In the genomic region with DNA sequence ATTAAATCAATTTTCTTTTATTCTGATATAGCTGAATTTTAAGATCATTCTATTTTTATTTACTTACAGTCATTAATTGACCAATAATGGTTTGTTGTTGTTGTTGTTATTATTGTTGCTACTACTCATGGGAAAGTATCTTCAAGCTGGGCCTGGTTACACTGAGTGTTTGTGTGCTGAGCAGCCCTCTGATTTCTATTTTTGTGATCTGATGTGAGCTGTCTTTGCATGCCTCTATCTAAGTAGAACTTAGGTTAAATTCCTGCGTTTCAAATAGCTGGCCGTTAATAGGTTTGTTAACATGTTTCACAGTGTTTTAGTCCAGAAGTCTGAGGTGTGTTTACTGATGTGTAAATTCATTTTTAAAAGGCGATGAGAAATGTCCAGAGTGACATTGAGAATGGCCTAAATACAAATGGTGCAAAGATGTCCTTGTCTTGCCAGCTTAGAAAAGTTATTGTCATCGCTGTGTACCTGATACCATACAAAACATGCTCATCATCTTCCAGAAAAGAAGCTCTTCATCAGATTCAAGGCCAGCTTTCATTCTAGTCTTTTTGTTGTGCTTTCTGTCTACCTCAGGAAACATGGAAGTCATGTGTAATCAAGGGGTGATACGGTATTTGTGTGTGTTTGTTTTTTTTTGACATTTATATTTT, we compare ENCODE assay signal across 18 cellular contexts. TPM values are rescaled to one million over a fixed set of nuclear protein-coding genes. Genes with fewer than 3 reads are reported as not detected.
DNase-seq lines count a peak whose midpoint lies in the region; ATAC-seq, FAIRE-seq and TF ChIP-seq lines count a peak whose summit lies in the region.
"Had no signal": no experiment of that assay in that cellular context is flagged by ENCODE, and none has a peak within 500 bp of the region (broad histone marks: within the 10 kb centered on the region; RNA-seq: fewer than 3 reads in every experiment).

No MANE protein-coding gene starts in this region.

- H3K4me3 ChIP-seq in K562 (no peak overlapping the region), right atrium auricular region (peak overlapping the region in 1 of 2 donors; percentile 6), tibial artery (no peak overlapping the region)

- peaks cover 4% of the 10 kb centered on the region for H3K9me1 ChIP-seq in K562 (ENCODE audit: control insufficient read depth, insufficient read depth, low read length)

- H3K4me1 ChIP-seq in K562 (replicated peaks in 1 of 2; ENCODE audit: control insufficient read depth in 2 of 2, insufficient read depth in 2 of 2, low read length in 2 of 2) (peaks cover 0 to 17% of the 10 kb centered on the region in 2 experiments; a peak in 4 of 5 replicates), right atrium auricular region (peaks cover 0 to 48% of the 10 kb centered on the region in 2 donors), tibial artery (peaks cover 0 to 23% (median 13%) of the 10 kb centered on the region in 4 donors)

- no peaks in the 10 kb centered on the region for H3K27me3 ChIP-seq in K562 (ENCODE audit: control insufficient read depth in 2 of 2, insufficient read depth in 2 of 2, low read length in 2 of 2)
- H3K27me3 ChIP-seq in right atrium auricular region, result no peaks in the 10 kb centered on the region
- H3K27me3 ChIP-seq in tibial artery, result no peaks in the 10 kb centered on the region

- H3K9ac ChIP-seq in K562 (ENCODE audit: insufficient read depth in 1 of 2, low read depth in 2 of 2, low read length in 2 of 2), result no peak overlapping the region

- WGBS in K562 (ENCODE audit: insufficient coverage, low coverage, missing lambda C conversion rate), result 71% methylated on average over 5 of the region's 5 CpGs

- no peak for TF ChIP-seq CTCF in K562 (IDR thresholded peaks at IDR 0.05 in 2 of 3, conservative IDR thresholded peaks at IDR 0.05 in 1 of 3; ENCODE audit: insufficient read depth in 2 of 3, low read depth in 1 of 3, low read length in 3 of 3)
- no peak for TF ChIP-seq CTCF in right atrium auricular region (IDR thresholded peaks at IDR 0.05)
- no peak for TF ChIP-seq CTCF in progenitor cell of endocrine pancreas (IDR thresholded peaks at IDR 0.05; ENCODE audit: unreplicated experiment)
- no peak for TF ChIP-seq CTCF in tibial artery (IDR thresholded peaks at IDR 0.05)

- peak; percentile 75 for FAIRE-seq in H54 (lab: Jason Lieb, UNC)
- no peak for FAIRE-seq in K562 (lab: Jason Lieb, UNC)
- FAIRE-seq in HTR-8/SVneo (lab: Jason Lieb, UNC), result no peak
- FAIRE-seq: GM12891, GM19239 had no signal

- TSS peak; percentile 7 for BruUV-seq in K562 (replicated peaks; lab: Mats Ljungman, UMichigan)

- H3K27me3 Mint-ChIP-seq in progenitor cell of endocrine pancreas, result no peaks in the 10 kb centered on the region

- TF ChIP-seq RAD21 in K562 (CRISPR knock-in tag; conservative IDR thresholded peaks at IDR 0.05 in 1 of 2, IDR thresholded peaks at IDR 0.05 in 1 of 2), result no peak

- no peak for DNase-seq in H54 (ENCODE audit: insufficient read length, low spot score)
- no peak for DNase-seq in K562 (ENCODE audit: extremely low read depth in 1 of 4, low spot score in 3 of 4)
- DNase-seq in right atrium auricular region (ENCODE audit: low spot score), result no peak
- no peak for DNase-seq in progenitor cell of endocrine pancreas (ENCODE audit: low spot score, unreplicated experiment)
- DNase-seq in NCI-H2029 (lab: John Stamatoyannopoulos, UW), result no peak
- no peak for DNase-seq in A172 (ENCODE audit: low spot score)
- no peak for DNase-seq in tibial artery
- no peak for DNase-seq in HTR-8/SVneo (ENCODE audit: insufficient read length, low spot score)
- DNase-seq: AML-193, DMS 273 treated with DMSO at 0.1 percent for 48 hours, GOT3, NCI-H1105, NCI-H2107, NCI-H226, NCI-H524, SIG-M5 had no signal

- H2AFZ ChIP-seq in K562 (ENCODE audit: low read depth, low read length), result no peak overlapping the region

- intact Hi-C loops in K562 (cut with micrococcal nuclease), result no loop called here
- intact Hi-C loops in tibial artery (cut with DNase I; ENCODE audit: low total_unique reads), result no loop called here

- in situ Hi-C loops in K562 (cut with MboI), result no loop called here

- H4K20me1 ChIP-seq in K562 (replicated peaks; ENCODE audit: control insufficient read depth, insufficient read depth, low read length), result peaks cover 13% of the 10 kb centered on the region

- TF ChIP-seq POLR2A in H54 (IDR thresholded peaks at IDR 0.05; ENCODE audit: low read depth, low read length) (no peak), K562 (conservative IDR thresholded peaks at IDR 0.05) (no peak)

- H3K79me2 ChIP-seq in K562 (ENCODE audit: control insufficient read depth, insufficient read depth, low read length), result peaks cover 91% of the 10 kb centered on the region

- H3K4me2 ChIP-seq in K562 (ENCODE audit: insufficient read depth, low read length), result no peak overlapping the region

- H3K27ac ChIP-seq in K562 (ENCODE audit: extremely low read depth, low read depth, low read length), result peak overlapping the region; percentile 68; the same call in 1 of the 3 replicates
- H3K27ac ChIP-seq in right atrium auricular region, result peak overlapping the region; percentile 54 to 84
- no peak overlapping the region for H3K27ac ChIP-seq in tibial artery

- H3K4me3 Mint-ChIP-seq in progenitor cell of endocrine pancreas (ENCODE audit: low read depth), result no peak overlapping the region

- peaks cover 4% of the 10 kb centered on the region for H3K4me1 Mint-ChIP-seq in progenitor cell of endocrine pancreas (ENCODE audit: low read depth)

- H3K27ac Mint-ChIP-seq in progenitor cell of endocrine pancreas, result peak overlapping the region; percentile 21

- POLR2A ChIA-PET in K562 (lab: Yijun Ruan, JAX), result interaction anchor here (0.7 to 1.5 kb wide), 4 partner anchors 9 to 226 kb away, joined by 3 to 12 read pairs (median 4); a partner anchor contains a TSS

- H3K9me3 ChIP-seq in K562 (replicated peaks; ENCODE audit: control insufficient read depth, insufficient read depth, low read depth, low read length) (no peaks in the 10 kb centered on the region), right atrium auricular region (no peaks in the 10 kb centered on the region), tibial artery (no peaks in the 10 kb centered on the region)

- H3K9me3 Mint-ChIP-seq in progenitor cell of endocrine pancreas (ENCODE audit: low read depth), result no peaks in the 10 kb centered on the region

- ATAC-seq in K562, result no peak

- no peak for TF ChIP-seq EP300 in K562 (IDR thresholded peaks at IDR 0.05; ENCODE audit: low read length)

- CTCF ChIA-PET in K562 (lab: Yijun Ruan, JAX; ENCODE audit: low intra/inter-chr PET ratio), result no interaction called here

- H3K36me3 ChIP-seq in K562 (ENCODE audit: control insufficient read depth, insufficient read depth, low read length) (peaks cover 70% of the 10 kb centered on the region), right atrium auricular region (peaks cover 2% of the 10 kb centered on the region), tibial artery (peaks cover 6 to 30% (median 14%) of the 10 kb centered on the region in 3 donors)

- H3K36me3 Mint-ChIP-seq in progenitor cell of endocrine pancreas (ENCODE audit: insufficient read depth), result peaks cover 26% of the 10 kb centered on the region

RNA-seq across cellular contexts. Expression of a gene that starts 15.8 kb away (rescaled TPM):
- total RNA-seq in K562 (2011; cell fraction: chromatin; rRNA removed; ENCODE audit: low replicate concordance), result 369 and 397 TPM in 2 replicates
- 237 and 239 TPM in 2 replicates for total RNA-seq in K562 (2011; cell fraction: nucleolus; rRNA removed)
- total RNA-seq in K562 (2011; cell fraction: nucleoplasm; rRNA removed), result 280 and 316 TPM in 2 replicates
- total RNA-seq in K562 (2014; rRNA removed) (114 and 120 TPM in 2 replicates), K562 (2014; rRNA removed; fragmentation: Illumina TruSeq; extraction: Trizol) (112 and 138 TPM in 2 replicates), K562 (2015; rRNA removed; fragmentation: Illumina TruSeq; extraction: Trizol) (95.9 and 97.0 TPM in 2 replicates), K562 (2021) (110 and 118 TPM in 2 replicates), right atrium auricular region (100 to 1,000 TPM; 135 to 140 TPM), progenitor cell of endocrine pancreas (105 and 121 TPM in 2 replicates)
- polyA plus RNA-seq in K562 (2011; rRNA removed) (101 and 110 TPM in 2 replicates), K562 (2014; fragmentation: Illumina TruSeq; extraction: Trizol) (105 and 108 TPM in 2 replicates), K562 (2014; fragmentation: Nextera tagmentation; extraction: Ambion mirVana) (10 to 100 TPM; 27.0 to 27.3 TPM), K562 (2014; rRNA removed) (107 and 128 TPM in 2 replicates)
- 84.8 and 91.1 TPM in 2 replicates for polyA plus RNA-seq in K562 (2011; cell fraction: cytosol; rRNA removed)
- polyA plus RNA-seq in K562 (2011; cell fraction: nucleus; rRNA removed), result 116 and 137 TPM in 2 replicates
- 61.3 and 62.2 TPM in 2 replicates for polyA plus RNA-seq in K562 (2012)
- polyA minus RNA-seq in K562 (2011; rRNA and poly(A)+ RNA removed), result 101 and 125 TPM in 2 replicates
- 51.1 and 78.2 TPM in 2 replicates for polyA minus RNA-seq in K562 (2011; cell fraction: cytosol; rRNA and poly(A)+ RNA removed)
- 54.4 and 58.2 TPM in 2 replicates for polyA minus RNA-seq in K562 (2011; cell fraction: nucleus; rRNA and poly(A)+ RNA removed)
- 71.3 and 76.1 TPM in 2 replicates for total RNA-seq in A172 (2014; rRNA removed; shearing (Covaris generic))

RNA-seq across cellular contexts. Expression of a gene that starts 35.8 kb away (rescaled TPM):
- 25.7 and 30.6 TPM in 2 replicates for total RNA-seq in K562 (2011; cell fraction: chromatin; rRNA removed; ENCODE audit: low replicate concordance)
- 18.3 TPM in 2 replicates for total RNA-seq in K562 (2011; cell fraction: nucleolus; rRNA removed)
- total RNA-seq in K562 (2011; cell fraction: nucleoplasm; rRNA removed), result 31.4 and 43.0 TPM in 2 replicates
- total RNA-seq in K562 (2014; rRNA removed), result 14.3 and 22.3 TPM in 2 replicates
- 28.5 and 29.1 TPM in 2 replicates for total RNA-seq in K562 (2014; rRNA removed; fragmentation: Illumina TruSeq; extraction: Trizol)
- 22.1 and 24.2 TPM in 2 replicates for total RNA-seq in K562 (2015; rRNA removed; fragmentation: Illumina TruSeq; extraction: Trizol)
- 15.9 and 17.8 TPM in 2 replicates for total RNA-seq in K562 (2021)
- 30.9 and 48.1 TPM in 2 replicates for polyA plus RNA-seq in K562 (2011; rRNA removed)
- 16.5 and 17.1 TPM in 2 replicates for polyA plus RNA-seq in K562 (2011; cell fraction: cytosol; rRNA removed)
- polyA plus RNA-seq in K562 (2011; cell fraction: nucleus; rRNA removed), result 27.3 and 34.5 TPM in 2 replicates
- polyA plus RNA-seq in K562 (2012), result 16.6 and 19.2 TPM in 2 replicates
- 25.1 and 25.4 TPM in 2 replicates for polyA plus RNA-seq in K562 (2014; fragmentation: Illumina TruSeq; extraction: Trizol)
- 10 to 100 TPM; 19.0 to 20.9 TPM for polyA plus RNA-seq in K562 (2014; fragmentation: Nextera tagmentation; extraction: Ambion mirVana)
- 21.6 and 30.4 TPM in 2 replicates for polyA plus RNA-seq in K562 (2014; rRNA removed)
- 23.3 and 38.8 TPM in 2 replicates for polyA minus RNA-seq in K562 (2011; rRNA and poly(A)+ RNA removed)
- polyA minus RNA-seq in K562 (2011; cell fraction: cytosol; rRNA and poly(A)+ RNA removed), result 9.7 and 9.8 TPM in 2 replicates
- 3.9 and 4.1 TPM in 2 replicates for polyA minus RNA-seq in K562 (2011; cell fraction: nucleus; rRNA and poly(A)+ RNA removed)
- total RNA-seq in right atrium auricular region, result 10 to 100 TPM; 58.8 to 67.7 TPM
- total RNA-seq in progenitor cell of endocrine pancreas, result 14.2 and 17.1 TPM in 2 replicates
- total RNA-seq in A172 (2014; rRNA removed; shearing (Covaris generic)), result 23.9 and 45.5 TPM in 2 replicates

RNA-seq across cellular contexts. Expression of a gene that starts 55.6 kb away (rescaled TPM):
- total RNA-seq in K562 (2011; cell fraction: chromatin; rRNA removed; ENCODE audit: low replicate concordance), result 3.4 and 7.6 TPM in 2 replicates
- total RNA-seq in K562 (2011; cell fraction: nucleolus; rRNA removed), result 4.1 and 6.7 TPM in 2 replicates
- total RNA-seq in K562 (2011; cell fraction: nucleoplasm; rRNA removed), result 3.4 and 3.7 TPM in 2 replicates
- total RNA-seq in K562 (2014; rRNA removed), result 0.23 and 0.33 TPM in 2 replicates
- total RNA-seq in K562 (2014; rRNA removed; fragmentation: Illumina TruSeq; extraction: Trizol), result 0.25 and 0.32 TPM in 2 replicates
- 0.14 TPM in 1 of 2 replicates, not detected in the other for total RNA-seq in K562 (2015; rRNA removed; fragmentation: Illumina TruSeq; extraction: Trizol)
- total RNA-seq in K562 (2021), result 0.27 and 0.66 TPM in 2 replicates
- polyA plus RNA-seq in K562 (2011; rRNA removed), result 0.30 and 0.47 TPM in 2 replicates
- 0.34 and 0.42 TPM in 2 replicates for polyA plus RNA-seq in K562 (2011; cell fraction: cytosol; rRNA removed)
- 1.3 and 3.4 TPM in 2 replicates for polyA plus RNA-seq in K562 (2011; cell fraction: nucleus; rRNA removed)
- 0.18 and 0.48 TPM in 2 replicates for polyA plus RNA-seq in K562 (2012)
- 0.09 and 0.29 TPM in 2 replicates for polyA plus RNA-seq in K562 (2014; fragmentation: Illumina TruSeq; extraction: Trizol)
- polyA plus RNA-seq in K562 (2014; fragmentation: Nextera tagmentation; extraction: Ambion mirVana), result not detected
- polyA plus RNA-seq in K562 (2014; rRNA removed), result 0.22 and 0.29 TPM in 2 replicates
- 0.63 and 0.77 TPM in 2 replicates for polyA minus RNA-seq in K562 (2011; rRNA and poly(A)+ RNA removed)
- 0.67 and 1.5 TPM in 2 replicates for polyA minus RNA-seq in K562 (2011; cell fraction: cytosol; rRNA and poly(A)+ RNA removed)
- polyA minus RNA-seq in K562 (2011; cell fraction: nucleus; rRNA and poly(A)+ RNA removed), result 1.00 and 1.9 TPM in 2 replicates
- 10 to 100 TPM; 40.5 to 45.4 TPM for total RNA-seq in right atrium auricular region
- 45.3 and 48.4 TPM in 2 replicates for total RNA-seq in progenitor cell of endocrine pancreas
- 20.7 and 21.2 TPM in 2 replicates for total RNA-seq in A172 (2014; rRNA removed; shearing (Covaris generic))

Comparison
In these comparisons a context has a peak if more than half of its experiments do, and no peak if none do; other contexts are left out.
1. H3K27ac ChIP-seq: peak in K562 (single experiment) and right atrium auricular region (2 of 2); none in tibial artery (0 of 2).